ENCODE assay signal across 18 cellular contexts in genomic region chr3:78972617-78973301, GRCh38.
"Had no signal": no experiment of that assay in that cellular context is flagged by ENCODE, and none has a peak within 500 bp of the region (broad histone marks: within the 10 kb centered on the region; RNA-seq: fewer than 3 reads in every experiment).

No MANE protein-coding gene starts in this region.

- H3K36me3 Mint-ChIP-seq: activated CD8-positive, alpha-beta memory T cell treated with anti-CD3 and anti-CD28 coated beads, Interleukin-2, amount 10 ng/mL, durations not matched to agents 7 days and 5 days; activated naive CD4-positive, alpha-beta T cell treated with anti-CD3 and anti-CD28 coated beads, Interleukin-2, amount 50 U/mL, for 72 hours; natural killer cell treated with Interleukin-12 subunit alpha and Interleukin-12 subunit beta and Interleukin-15 and Interleukin-18, amount 100 ng/mL, for 72 hours had no signal

- H3K4me1 Mint-ChIP-seq: activated CD8-positive, alpha-beta memory T cell treated with anti-CD3 and anti-CD28 coated beads, Interleukin-2, amount 10 ng/mL, durations not matched to agents 7 days and 5 days had no signal

- DNase-seq: activated CD4-positive, alpha-beta T cell treated with anti-CD3 and anti-CD28 coated beads for 1 hour; activated CD4-positive, alpha-beta T cell treated with anti-CD3 and anti-CD28 coated beads, Interleukin-2, amount 50 U/mL, for 48 hours; activated CD8-positive, alpha-beta memory T cell treated with anti-CD3 and anti-CD28 coated beads, Interleukin-2, amount 10 ng/mL, durations not matched to agents 7 days and 5 days; activated effector memory CD4-positive, alpha-beta T cell treated with anti-CD3 and anti-CD28 coated beads, Interleukin-2, amount 50 U/mL, for 16 hours; activated T-cell treated with anti-CD3 and anti-CD28 coated beads, Interleukin-2, amount 50 U/mL, for 24 hours; amniotic stem cell; body of pancreas; occipital lobe; psoas muscle; right lobe of liver; spleen; stimulated activated CD4-positive, alpha-beta T cell treated with anti-CD3 and anti-CD28 coated beads, Interleukin-1b, Interleukin-23, amount 100 ng/mL, for 48 hours; stimulated activated naive CD4-positive, alpha-beta T cell; substantia nigra; T-helper 2 cell; transverse colon had no signal

- H3K27me3 ChIP-seq: body of pancreas, right lobe of liver, spleen, transverse colon had no signal

- H3K27me3 Mint-ChIP-seq: activated CD8-positive, alpha-beta memory T cell treated with anti-CD3 and anti-CD28 coated beads, Interleukin-2, amount 10 ng/mL, durations not matched to agents 7 days and 5 days; activated T-cell treated with anti-CD3 and anti-CD28 coated beads, Interleukin-2, amount 50 U/mL, for 24 hours; natural killer cell treated with Interleukin-12 subunit alpha and Interleukin-12 subunit beta and Interleukin-15 and Interleukin-18, amount 100 ng/mL, for 72 hours had no signal

- H3K4me1 ChIP-seq: body of pancreas, right lobe of liver, spleen, transverse colon had no signal

- H3K4me3 ChIP-seq: body of pancreas, psoas muscle, right lobe of liver, spleen, transverse colon had no signal

- H3K36me3 ChIP-seq: right lobe of liver, spleen, transverse colon had no signal

- H3K27ac ChIP-seq: body of pancreas, psoas muscle, right lobe of liver, spleen, transverse colon had no signal

- H3K9me3 ChIP-seq: body of pancreas, psoas muscle, right lobe of liver, transverse colon had no signal

- H3K4me3 Mint-ChIP-seq: activated CD8-positive, alpha-beta memory T cell treated with anti-CD3 and anti-CD28 coated beads, Interleukin-2, amount 10 ng/mL, durations not matched to agents 7 days and 5 days; activated T-cell treated with anti-CD3 and anti-CD28 coated beads, Interleukin-2, amount 50 U/mL, for 24 hours; natural killer cell treated with Interleukin-12 subunit alpha and Interleukin-12 subunit beta and Interleukin-15 and Interleukin-18, amount 100 ng/mL, for 72 hours had no signal

- ATAC-seq: activated CD8-positive, alpha-beta memory T cell treated with anti-CD3 and anti-CD28 coated beads, Interleukin-2, amount 10 ng/mL, durations not matched to agents 7 days and 5 days; activated naive CD4-positive, alpha-beta T cell treated with anti-CD3 and anti-CD28 coated beads, Interleukin-2, amount 50 U/mL, for 72 hours; body of pancreas; natural killer cell treated with Interleukin-12 subunit alpha and Interleukin-12 subunit beta and Interleukin-15 and Interleukin-18, amount 100 ng/mL, for 72 hours had no signal

- H3K27ac Mint-ChIP-seq: activated CD8-positive, alpha-beta memory T cell treated with anti-CD3 and anti-CD28 coated beads, Interleukin-2, amount 10 ng/mL, durations not matched to agents 7 days and 5 days; activated naive CD4-positive, alpha-beta T cell treated with anti-CD3 and anti-CD28 coated beads, Interleukin-2, amount 50 U/mL, for 72 hours; activated T-cell treated with anti-CD3 and anti-CD28 coated beads, Interleukin-2, amount 50 U/mL, for 24 hours; natural killer cell treated with Interleukin-12 subunit alpha and Interleukin-12 subunit beta and Interleukin-15 and Interleukin-18, amount 100 ng/mL, for 72 hours had no signal
